ENCODE assay signal across 8 cellular contexts in genomic region chr1:101198842-101199636, GRCh38. TPM values are rescaled to one million over a fixed set of nuclear protein-coding genes. Genes with fewer than 3 reads are reported as not detected.
DNase-seq lines count a peak whose midpoint lies in the region; ATAC-seq and TF ChIP-seq lines count a peak whose summit lies in the region.

No MANE protein-coding gene starts in this region.

- no peak overlapping the region for H3K27ac ChIP-seq in thyroid gland

- no peaks in the 10 kb centered on the region for H3K27me3 ChIP-seq in thyroid gland

- intact Hi-C loops in thyroid gland (cut with DNase I), result no loop called here

- no peaks in the 10 kb centered on the region for H3K36me3 ChIP-seq in thyroid gland

- no peak for TF ChIP-seq POLR2A in thyroid gland (IDR thresholded peaks at IDR 0.05)

- H3K4me3 ChIP-seq in thyroid gland (replicated peaks in 1 of 3), result no peak overlapping the region

- DNase-seq in activated T-cell treated with anti-CD3 and anti-CD28 coated beads for 24 hours (ENCODE audit: low read depth), result peak; percentile 26
- DNase-seq in activated T-cell treated with anti-CD3 and anti-CD28 coated beads, Interleukin-2, amount 50 U/mL, for 1 hour, result no peak
- peak; percentile 51 for DNase-seq in MV-4-11 (lab: John Stamatoyannopoulos, UW)
- peak; percentile 62 for DNase-seq in stimulated activated CD8-positive, alpha-beta memory T cell treated with anti-CD3 and anti-CD28 coated beads, Interleukin-4, amount 100 ng/mL, for 48 hours
- no peak for DNase-seq in putamen (ENCODE audit: low spot score)
- no peak for DNase-seq in inferior parietal cortex (ENCODE audit: extremely low spot score)
- DNase-seq in thyroid gland, result no peak

- no peaks in the 10 kb centered on the region for H3K9me3 ChIP-seq in thyroid gland

- no peak for TF ChIP-seq CTCF in thyroid gland (IDR thresholded peaks at IDR 0.05)

- no peaks in the 10 kb centered on the region for H3K4me1 ChIP-seq in thyroid gland

- WGBS in thyroid gland, 2 donors, result 81 to 94% methylated on average over 8 of the region's 8 CpGs

- peak; percentile 98 for ATAC-seq in HG02623 (IDR thresholded peaks at IDR 0.05; ENCODE audit: unreplicated experiment)

RNA-seq across cellular contexts. Expression of gene S1PR1, which starts 37.8 kb away (rescaled TPM):
- total RNA-seq in thyroid gland, result 10 to 100 TPM; 34.5 to 92.7 (median 67.0) TPM

Comparison
In these comparisons a context has a peak if more than half of its experiments do, and no peak if none do; other contexts are left out.
1. DNase-seq: peak in activated T-cell treated with anti-CD3 and anti-CD28 coated beads for 24 hours (single experiment), MV-4-11 (single experiment) and stimulated activated CD8-positive, alpha-beta memory T cell treated with anti-CD3 and anti-CD28 coated beads, Interleukin-4, amount 100 ng/mL, for 48 hours (single experiment); none in activated T-cell treated with anti-CD3 and anti-CD28 coated beads, Interleukin-2, amount 50 U/mL, for 1 hour (single experiment), putamen (single experiment), inferior parietal cortex (single experiment) and thyroid gland (0 of 2).